31 cellular contexts compared by ENCODE assay signal in the genomic region with DNA sequence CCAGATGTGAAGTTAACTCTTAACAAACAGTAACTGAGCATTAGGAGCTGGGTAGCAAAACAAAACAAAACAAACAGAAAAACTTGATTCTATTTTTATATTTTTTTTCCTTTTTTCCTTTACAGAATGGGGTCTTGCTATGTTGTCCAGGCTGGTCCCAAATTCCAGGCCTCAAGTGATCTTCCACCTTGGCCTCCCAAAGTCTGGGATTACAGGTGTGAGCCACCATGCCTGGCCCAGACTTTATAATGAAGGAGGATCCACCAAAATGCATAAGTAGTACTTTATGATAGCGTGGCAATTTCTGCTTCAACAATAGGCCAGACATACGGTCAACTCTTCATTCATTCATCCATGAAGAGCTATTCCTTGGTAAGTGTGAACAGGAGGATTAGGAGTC.
"Had no signal": no experiment of that assay in that cellular context is flagged by ENCODE, and none has a peak within 500 bp of the region (broad histone marks: within the 10 kb centered on the region; RNA-seq: fewer than 3 reads in every experiment).

No MANE protein-coding gene starts in this region.

- H2AFZ ChIP-seq: neural progenitor cell, parathyroid adenoma had no signal

- ATAC-seq: natural killer cell; psoas muscle; right cardiac atrium; sciatic nerve; stimulated activated memory B cell treated with anti-CD40 and anti-IgM and Interleukin-4, amounts not matched to agents 10 μg/mL and 1 μg/mL and 100 μg/mL, for 72 hours; stimulated activated naive CD8-positive, alpha-beta T cell treated with anti-CD3 and anti-CD28 coated beads, Interleukin-15, amount 100 ng/mL, for 72 hours; stimulated activated naive CD8-positive, alpha-beta T cell treated with anti-CD3 and anti-CD28 coated beads, Interleukin-15, Interleukin-2, amounts not matched to agents 100 U/mL and 50 U/mL, for 24 hours; upper lobe of right lung had no signal

- H3K27ac ChIP-seq: neural progenitor cell, ovary, parathyroid adenoma, psoas muscle, skin epidermis, spleen, suprapubic skin, testis, tibial artery, transverse colon, upper lobe of right lung, uterus had no signal

- H3K27me3 Mint-ChIP-seq: stimulated activated naive CD8-positive, alpha-beta T cell treated with anti-CD3 and anti-CD28 coated beads, Interleukin-15, amount 100 ng/mL, for 72 hours had no signal

- H3K4me3 Mint-ChIP-seq: natural killer cell; neural progenitor cell; stimulated activated memory B cell treated with anti-CD40 and anti-IgM and Interleukin-4, amounts not matched to agents 10 μg/mL and 1 μg/mL and 100 μg/mL, for 72 hours; stimulated activated naive CD8-positive, alpha-beta T cell treated with anti-CD3 and anti-CD28 coated beads, Interleukin-15, amount 100 ng/mL, for 72 hours; type B pancreatic cell had no signal

- DNase-seq: natural killer cell; occipital lobe; ovary; posterior cingulate gyrus; psoas muscle; right cardiac atrium; spleen; stimulated activated CD4-positive, alpha-beta T cell treated with anti-CD3 and anti-CD28 coated beads, Interleukin-12 subunit alpha, Interleukin-12 subunit beta, amount 100 ng/mL, for 4 hours; stimulated activated CD4-positive, alpha-beta T cell treated with anti-CD3 and anti-CD28 coated beads, Interleukin-1b, Interleukin-23, amount 100 ng/mL, for 48 hours; stimulated activated CD4-positive, alpha-beta T cell treated with anti-CD3 and anti-CD28 coated beads, Interleukin-4, amount 100 ng/mL, for 1 hour; stimulated activated CD4-positive, alpha-beta T cell treated with anti-CD3 and anti-CD28 coated beads, Interleukin-4, amount 100 ng/mL, for 4 hours; stimulated activated CD8-positive, alpha-beta memory T cell treated with anti-CD3 and anti-CD28 coated beads, Interleukin-4, amount 100 ng/mL, for 48 hours; stimulated activated naive CD4-positive, alpha-beta T cell; stimulated activated naive CD8-positive, alpha-beta T cell treated with anti-CD3 and anti-CD28 coated beads, Interleukin-15, amount 100 ng/mL, for 72 hours; stimulated activated naive CD8-positive, alpha-beta T cell treated with anti-CD3 and anti-CD28 coated beads, Interleukin-15, Interleukin-2, amounts not matched to agents 100 U/mL and 50 U/mL, for 24 hours; substantia nigra; testis; tibial artery; transverse colon; upper lobe of right lung; uterus had no signal

- H3K27me3 ChIP-seq: ovary, testis, transverse colon, upper lobe of right lung, uterus had no signal

- H3K9me3 ChIP-seq: ovary, psoas muscle, spleen, suprapubic skin, testis, tibial artery, transverse colon, upper lobe of right lung, uterus had no signal

- H3K4me3 ChIP-seq: neural progenitor cell, ovary, psoas muscle, skin epidermis, smooth muscle cell, spleen, suprapubic skin, testis, tibial artery, transverse colon, upper lobe of right lung, uterus had no signal

- H3K36me3 Mint-ChIP-seq: natural killer cell; neural progenitor cell; stimulated activated memory B cell treated with anti-CD40 and anti-IgM and Interleukin-4, amounts not matched to agents 10 μg/mL and 1 μg/mL and 100 μg/mL, for 72 hours; type B pancreatic cell had no signal

- H3K27ac Mint-ChIP-seq: natural killer cell; nephron; neural progenitor cell; progenitor cell of endocrine pancreas; stimulated activated memory B cell treated with anti-CD40 and anti-IgM and Interleukin-4, amounts not matched to agents 10 μg/mL and 1 μg/mL and 100 μg/mL, for 72 hours; stimulated activated naive CD8-positive, alpha-beta T cell treated with anti-CD3 and anti-CD28 coated beads, Interleukin-15, amount 100 ng/mL, for 72 hours had no signal

- H3K4me2 ChIP-seq: neural progenitor cell, smooth muscle cell had no signal

- H3K9me3 Mint-ChIP-seq: natural killer cell; nephron; neural progenitor cell; stimulated activated memory B cell treated with anti-CD40 and anti-IgM and Interleukin-4, amounts not matched to agents 10 μg/mL and 1 μg/mL and 100 μg/mL, for 72 hours; stimulated activated naive CD8-positive, alpha-beta T cell treated with anti-CD3 and anti-CD28 coated beads, Interleukin-15, amount 100 ng/mL, for 72 hours had no signal

- H3K4me1 ChIP-seq: neural progenitor cell, psoas muscle, testis, upper lobe of right lung, uterus had no signal

- H3K9ac ChIP-seq: neural progenitor cell, parathyroid adenoma had no signal

- H3K36me3 ChIP-seq: neural progenitor cell, ovary, spleen, suprapubic skin, tibial artery, transverse colon, upper lobe of right lung, uterus had no signal
